Comparison of ENCODE assay signal across 15 cellular contexts in the genomic region with DNA sequence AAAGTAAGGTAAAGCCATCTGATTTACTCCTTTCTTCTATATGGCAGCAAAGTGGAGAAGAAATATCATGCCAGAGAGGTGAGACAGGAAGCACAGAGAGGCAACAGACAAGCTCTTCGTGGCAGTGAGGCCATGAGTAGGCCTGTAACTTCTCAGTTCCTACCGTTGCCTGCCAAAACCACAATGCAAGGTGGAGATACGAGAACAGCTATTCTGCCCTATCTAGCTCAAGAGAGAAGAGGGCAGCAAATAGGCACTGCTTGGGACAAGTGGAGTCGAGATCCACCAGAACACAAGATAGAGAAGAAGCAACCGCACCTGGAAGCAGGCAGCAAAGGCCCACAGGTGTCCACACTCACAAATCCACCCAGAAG. TPM values are rescaled to one million over a fixed set of nuclear protein-coding genes. Genes with fewer than 3 reads are reported as not detected.
DNase-seq lines count a peak whose midpoint lies in the region; ATAC-seq and TF ChIP-seq lines count a peak whose summit lies in the region.
"Had no signal": no experiment of that assay in that cellular context is flagged by ENCODE, and none has a peak within 500 bp of the region (broad histone marks: within the 10 kb centered on the region; RNA-seq: fewer than 3 reads in every experiment).

No MANE protein-coding gene starts in this region.

- H3K36me3 Mint-ChIP-seq in CD8-positive, alpha-beta memory T cell = peaks cover 0 to 17% (median 0%) of the 10 kb centered on the region in 3 donors
- peaks cover 9% of the 10 kb centered on the region for H3K36me3 Mint-ChIP-seq in T-helper 1 cell treated with Interleukin-12 subunit alpha and Interleukin-12 subunit beta and Interleukin-4 antibody, amounts not matched to agents 30 μg/mL and 1 μg/mL, for 36 hours (ENCODE audit: low read depth)

- no peaks in the 10 kb centered on the region for H3K9me2 ChIP-seq in SK-N-SH

- H3K9me3 Mint-ChIP-seq in CD8-positive, alpha-beta memory T cell = no peaks in the 10 kb centered on the region
- H3K9me3 Mint-ChIP-seq in T-helper 1 cell treated with Interleukin-12 subunit alpha and Interleukin-12 subunit beta and Interleukin-4 antibody, amounts not matched to agents 30 μg/mL and 1 μg/mL, for 36 hours = no peaks in the 10 kb centered on the region

- no peaks in the 10 kb centered on the region for H3K27me3 ChIP-seq in CD8-positive, alpha-beta memory T cell (ENCODE audit: insufficient read depth, low read length, poor library complexity, severe bottlenecking)
- H3K27me3 ChIP-seq in SK-N-SH (ENCODE audit: insufficient read depth) = no peaks in the 10 kb centered on the region
- H3K27me3 ChIP-seq: transverse colon had no signal

- H3K4me1 Mint-ChIP-seq in CD8-positive, alpha-beta memory T cell = peaks cover 30 to 45% (median 31%) of the 10 kb centered on the region in 3 donors
- H3K4me1 Mint-ChIP-seq in T-helper 1 cell treated with Interleukin-12 subunit alpha and Interleukin-12 subunit beta and Interleukin-4 antibody, amounts not matched to agents 30 μg/mL and 1 μg/mL, for 36 hours (ENCODE audit: low read depth) = peaks cover 26% of the 10 kb centered on the region

- H3K4me3 Mint-ChIP-seq in CD8-positive, alpha-beta memory T cell = no peak overlapping the region
- peak overlapping the region; percentile 43 for H3K4me3 Mint-ChIP-seq in T-helper 1 cell treated with Interleukin-12 subunit alpha and Interleukin-12 subunit beta and Interleukin-4 antibody, amounts not matched to agents 30 μg/mL and 1 μg/mL, for 36 hours

- H2AFZ ChIP-seq in SK-N-SH (ENCODE audit: low read depth) = no peak overlapping the region
- H2AFZ ChIP-seq: parathyroid adenoma had no signal

- no peak overlapping the region for H3K27ac ChIP-seq in CD8-positive, alpha-beta memory T cell (ENCODE audit: low read depth, low read length)
- no peak overlapping the region for H3K27ac ChIP-seq in SK-N-SH (ENCODE audit: low read depth in 2 of 2, low read length in 1 of 2)
- H3K27ac ChIP-seq: parathyroid adenoma, transverse colon had no signal

- TF ChIP-seq EP300 in SK-N-SH (IDR thresholded peaks at IDR 0.05; ENCODE audit: borderline replicate concordance in 1 of 2, low read depth in 1 of 2, low read length in 1 of 2) = no peak

- no peaks in the 10 kb centered on the region for H3K27me3 Mint-ChIP-seq in CD8-positive, alpha-beta memory T cell
- no peaks in the 10 kb centered on the region for H3K27me3 Mint-ChIP-seq in T-helper 1 cell treated with Interleukin-12 subunit alpha and Interleukin-12 subunit beta and Interleukin-4 antibody, amounts not matched to agents 30 μg/mL and 1 μg/mL, for 36 hours (ENCODE audit: low read depth)

- 83% methylated on average over 4 of the region's 5 CpGs for WGBS in SK-N-SH (ENCODE audit: low lambda C conversion rate)

- H4K20me1 ChIP-seq in SK-N-SH (ENCODE audit: insufficient read depth) = 0 out of 2 replicates have a peak, but pooled peaks cover 15% of the 10 kb centered on the region

- CTCF ChIA-PET in CD8-positive, alpha-beta memory T cell (lab: Charles Lee) = interaction anchor here (1.5 to 1.9 kb wide), 2 partner anchors 35 to 261 kb away, joined by 3 to 6 read pairs; no protein-coding TSS in a partner anchor
- CTCF ChIA-PET in SK-N-SH (lab: Yijun Ruan, JAX) = interaction anchor here (1.2 to 2.0 kb wide), 3 partner anchors 11 to 35 kb away, joined by 3 to 5 read pairs (median 5); no protein-coding TSS in a partner anchor

- H3K36me3 ChIP-seq in CD8-positive, alpha-beta memory T cell (ENCODE audit: insufficient read depth, low read length) = peaks cover 4% of the 10 kb centered on the region
- peaks cover 0 to 7% of the 10 kb centered on the region in 2 experiments for H3K36me3 ChIP-seq in SK-N-SH (replicated peaks in 1 of 2; ENCODE audit: control insufficient read depth in 1 of 2, insufficient read depth in 2 of 2, low read length in 1 of 2)
- H3K36me3 ChIP-seq: transverse colon had no signal

- H3K4me1 ChIP-seq in CD8-positive, alpha-beta memory T cell (ENCODE audit: insufficient read depth, low read length) = peaks cover 22% of the 10 kb centered on the region
- no peaks in the 10 kb centered on the region; a peak in 1 of 4 replicates for H3K4me1 ChIP-seq in SK-N-SH (ENCODE audit: control insufficient read depth in 1 of 2, insufficient read depth in 2 of 2, low read depth in 1 of 2, low read length in 1 of 2)
- H3K4me1 ChIP-seq: parathyroid adenoma had no signal

- no peak overlapping the region for H3K4me3 ChIP-seq in CD8-positive, alpha-beta memory T cell (ENCODE audit: low read length)
- H3K4me3 ChIP-seq in SK-N-SH (ENCODE audit: low read depth in 2 of 2, low read length in 1 of 2) = no peak overlapping the region
- H3K4me3 ChIP-seq: transverse colon had no signal

- no peak for TF ChIP-seq RAD21 in SK-N-SH (IDR thresholded peaks at IDR 0.05; ENCODE audit: low read length)

- POLR2A ChIA-PET in CD8-positive, alpha-beta memory T cell (lab: Charles Lee) = no interaction called here
- POLR2A ChIA-PET in SK-N-SH (lab: Yijun Ruan, JAX) = no interaction called here

- TF ChIP-seq CTCF in SK-N-SH (IDR thresholded peaks at IDR 0.05) = no peak

- H3K4me2 ChIP-seq in SK-N-SH = no peak overlapping the region

- H3K9me3 ChIP-seq in CD8-positive, alpha-beta memory T cell (ENCODE audit: low read length) = no peaks in the 10 kb centered on the region
- no peaks in the 10 kb centered on the region for H3K9me3 ChIP-seq in SK-N-SH
- H3K9me3 ChIP-seq: transverse colon had no signal

- H3K27ac Mint-ChIP-seq in CD8-positive, alpha-beta memory T cell = peak overlapping the region; percentile 64 to 97 (median 87)
- H3K27ac Mint-ChIP-seq in T-helper 1 cell treated with Interleukin-12 subunit alpha and Interleukin-12 subunit beta and Interleukin-4 antibody, amounts not matched to agents 30 μg/mL and 1 μg/mL, for 36 hours = peak overlapping the region; percentile 84

- no peak overlapping the region for H3K9ac ChIP-seq in SK-N-SH
- H3K9ac ChIP-seq: parathyroid adenoma had no signal

- peaks cover 35% of the 10 kb centered on the region for H3K79me2 ChIP-seq in SK-N-SH (ENCODE audit: insufficient read depth)

- peaks cover 10% of the 10 kb centered on the region for H3F3A ChIP-seq in SK-N-SH (replicated peaks; ENCODE audit: insufficient read depth)

- DNase-seq in CD8-positive, alpha-beta memory T cell = peak in 1 of 5 donors; percentile 17
- DNase-seq in erythroblast (lab: John Stamatoyannopoulos, UW) (peak; percentile 39 to 66), NCI-H1048 (lab: John Stamatoyannopoulos, UW) (no peak), SK-N-SH (no peak)
- DNase-seq in stimulated activated CD8-positive, alpha-beta memory T cell treated with anti-CD3 and anti-CD28 coated beads, Interleukin-4, amount 100 ng/mL, for 48 hours = no peak
- DNase-seq: DMS53; left colon; NCI-H2227 treated with DMSO at 0.1 percent for 48 hours; SHP77; stimulated activated CD4-positive, alpha-beta T cell treated with anti-CD3 and anti-CD28 coated beads, Interleukin-4, amount 100 ng/mL, for 1 hour; transverse colon had no signal

- no peak for TF ChIP-seq POLR2A in erythroblast (IDR thresholded peaks at IDR 0.05; ENCODE audit: low read length)

- ATAC-seq in GM18909 (IDR thresholded peaks at IDR 0.05; ENCODE audit: poor library complexity, unreplicated experiment) (peak; percentile 65), HG02763 (IDR thresholded peaks at IDR 0.05; ENCODE audit: unreplicated experiment) (no peak)

TF ChIP-seq in SK-N-SH, 30 proteins besides CTCF, POLR2A, EP300 and RAD21:
- TF ChIP-seq JUND (IDR thresholded peaks at IDR 0.05) = no peak
- no peak for TF ChIP-seq GABPA (IDR thresholded peaks at IDR 0.05; ENCODE audit: low read depth)
- no peak for TF ChIP-seq CHD2 (IDR thresholded peaks at IDR 0.05; ENCODE audit: low read length, partially characterized antibody)
TF ChIP-seq in SK-N-SH: peak in this region for 0.

RNA-seq across cellular contexts. Expression of gene RANBP10, which starts 24.8 kb away (rescaled TPM):
- 10 to 100 TPM; 18.9 to 20.0 TPM for total RNA-seq in CD8-positive, alpha-beta memory T cell
- polyA plus RNA-seq in CD8-positive, alpha-beta memory T cell = 11.1 TPM
- polyA plus RNA-seq in SK-N-SH (2012; rRNA removed) = 11.9 and 12.1 TPM in 2 replicates
- 4.9 and 6.4 TPM in 2 replicates for polyA plus RNA-seq in SK-N-SH (2012; cell fraction: cytosol; rRNA removed)
- polyA plus RNA-seq in SK-N-SH (2012; cell fraction: nucleus; rRNA removed) = 35.5 and 38.5 TPM in 2 replicates

RNA-seq across cellular contexts. Expression of gene TSNAXIP1, which starts 25.2 kb away (rescaled TPM):
- total RNA-seq in CD8-positive, alpha-beta memory T cell = 1 to 10 TPM; 1.2 to 1.5 TPM
- 0.13 TPM for polyA plus RNA-seq in CD8-positive, alpha-beta memory T cell
- polyA plus RNA-seq in SK-N-SH (2012; rRNA removed) = 4.4 and 6.8 TPM in 2 replicates
- polyA plus RNA-seq in SK-N-SH (2012; cell fraction: cytosol; rRNA removed) = 0.96 and 1.0 TPM in 2 replicates
- 43.9 and 52.0 TPM in 2 replicates for polyA plus RNA-seq in SK-N-SH (2012; cell fraction: nucleus; rRNA removed)

Comparison
In these comparisons a context has a peak if more than half of its experiments do, and no peak if none do; other contexts are left out.
1. DNase-seq: peak in erythroblast (2 of 2); none in stimulated activated CD8-positive, alpha-beta memory T cell treated with anti-CD3 and anti-CD28 coated beads, Interleukin-4, amount 100 ng/mL, for 48 hours (single experiment), NCI-H1048 (single experiment) and SK-N-SH (single experiment).